In genomic region chr3:32403663-32404062, GRCh38 we compare ENCODE assay signal across 12 cellular contexts. TPM values are rescaled to one million over a fixed set of nuclear protein-coding genes. Genes with fewer than 3 reads are reported as not detected.
A peak's percentile ranks its signal among the peaks of the same experiment; 100 is the strongest.
DNase-seq lines count a peak whose midpoint lies in the region; ATAC-seq and TF ChIP-seq lines count a peak whose summit lies in the region.
"Had no signal": no experiment of that assay in that cellular context is flagged by ENCODE, and none has a peak within 500 bp of the region (broad histone marks: within the 10 kb centered on the region; RNA-seq: fewer than 3 reads in every experiment).

No MANE protein-coding gene starts in this region.

- H3K4me2 ChIP-seq in OCI-LY7 (ENCODE audit: low read length) = no peak overlapping the region; the same call in 1 of the 2 replicates

- POLR2A ChIA-PET in HEK293T (lab: Yijun Ruan, JAX) (no interaction called here), OCI-LY7 (lab: Charles Lee) (interaction anchor here (1.0 kb wide), 2 partner anchors 14 to 35 kb away, joined by 3 read pairs; no protein-coding TSS in a partner anchor)

- no peaks in the 10 kb centered on the region for H3K9me3 ChIP-seq in left lung
- no peaks in the 10 kb centered on the region for H3K9me3 ChIP-seq in OCI-LY7 (ENCODE audit: low read length)
- H3K9me3 ChIP-seq: Peyer's patch had no signal

- H4K20me1 ChIP-seq in OCI-LY7 (ENCODE audit: insufficient read depth, low read length) = no peaks in the 10 kb centered on the region

- CTCF ChIA-PET in HEK293T (lab: Yijun Ruan, JAX) = interaction anchor here (0.7 kb wide), 1 partner anchor 35 kb away, joined by 4 read pairs; no protein-coding TSS in a partner anchor
- CTCF ChIA-PET in OCI-LY7 (lab: Charles Lee; ENCODE audit: unreplicated experiment) = no interaction called here

- H3K36me3 Mint-ChIP-seq in activated T-helper 2 cell treated with anti-CD3 and anti-CD28 coated beads, Interferon-gamma antibody, Interleukin-2, Interleukin-4, amounts not matched to agents 10 μg/mL and 5 μg/mL and 100 μg/mL, durations not matched to agents 14 hours and 24 hours and 36 hours (ENCODE audit: low read depth) = peaks cover 37% of the 10 kb centered on the region

- H3K4me1 Mint-ChIP-seq in activated T-helper 2 cell treated with anti-CD3 and anti-CD28 coated beads, Interferon-gamma antibody, Interleukin-2, Interleukin-4, amounts not matched to agents 10 μg/mL and 5 μg/mL and 100 μg/mL, durations not matched to agents 14 hours and 24 hours and 36 hours (ENCODE audit: low read depth) = peaks cover 44% of the 10 kb centered on the region

- no TSS peak for BruUV-seq in OCI-LY7 (replicated peaks; lab: Mats Ljungman, UMichigan)

- TF ChIP-seq CTCF in left lung (IDR thresholded peaks at IDR 0.05) = no peak
- TF ChIP-seq CTCF in OCI-LY7 (conservative IDR thresholded peaks at IDR 0.05; ENCODE audit: low read length) = no peak

- H3K9me3 Mint-ChIP-seq in activated T-helper 2 cell treated with anti-CD3 and anti-CD28 coated beads, Interferon-gamma antibody, Interleukin-2, Interleukin-4, amounts not matched to agents 10 μg/mL and 5 μg/mL and 100 μg/mL, durations not matched to agents 14 hours and 24 hours and 36 hours = no peaks in the 10 kb centered on the region

- H3K79me2 ChIP-seq in OCI-LY7 (ENCODE audit: insufficient read depth, low read depth, low read length) = peaks cover 21% of the 10 kb centered on the region; the same call in 1 of the 2 replicates

- H3K4me1 ChIP-seq in left lung = peaks cover 38 to 100% of the 10 kb centered on the region in 2 donors
- H3K4me1 ChIP-seq in OCI-LY7 (ENCODE audit: insufficient read depth, low read length, poor library complexity, severe bottlenecking) = peaks cover 41% of the 10 kb centered on the region

- no peak for ATAC-seq in left lung

- H3K36me3 ChIP-seq in left lung (no peaks in the 10 kb centered on the region), OCI-LY7 (ENCODE audit: insufficient read depth, low read length) (no peaks in the 10 kb centered on the region)
- H3K36me3 ChIP-seq: Peyer's patch had no signal

- DNase-seq in NCI-H2107 treated with DMSO at 0.1 percent for 48 hours (lab: John Stamatoyannopoulos, UW; ENCODE audit: unreplicated experiment) = peak; percentile 50
- no peak for DNase-seq in NCI-H2107 (lab: John Stamatoyannopoulos, UW)
- no peak for DNase-seq in HEK293T (ENCODE audit: extremely low spot score)
- DNase-seq in SHP77 treated with DMSO at 0.1 percent for 48 hours (lab: John Stamatoyannopoulos, UW) = peak; percentile 39
- no peak for DNase-seq in left lung
- no peak for DNase-seq in NOMO-1 treated with dmso at 0.1 percent for 144 hours (lab: John Stamatoyannopoulos, UW; ENCODE audit: unreplicated experiment)
- no peak for DNase-seq in activated T-helper 2 cell treated with anti-CD3 and anti-CD28 coated beads, Interferon-gamma antibody, Interleukin-2, Interleukin-4, amounts not matched to agents 10 μg/mL and 5 μg/mL and 100 μg/mL, durations not matched to agents 14 hours and 24 hours and 36 hours (ENCODE audit: low spot score)
- no peak for DNase-seq in OCI-LY7 (ENCODE audit: low spot score)
- DNase-seq: KG1; Peyer's patch; stimulated activated CD4-positive, alpha-beta T cell treated with anti-CD3 and anti-CD28 coated beads, Interleukin-1b, Interleukin-23, amount 100 ng/mL, for 48 hours had no signal

- intact Hi-C loops in left lung (cut with DNase I) (no loop called here), OCI-LY7 (cut with micrococcal nuclease; ENCODE audit: unreplicated experiment) (no loop called here)
- intact Hi-C loops in activated T-helper 2 cell treated with anti-CD3 and anti-CD28 coated beads, Interferon-gamma antibody, Interleukin-2, Interleukin-4, amounts not matched to agents 10 μg/mL and 5 μg/mL and 100 μg/mL, durations not matched to agents 14 hours and 24 hours and 36 hours (cut with micrococcal nuclease) = no loop called here

- no peaks in the 10 kb centered on the region for H3K27me3 ChIP-seq in left lung
- H3K27me3 ChIP-seq: Peyer's patch had no signal

- no peaks in the 10 kb centered on the region for H3K9me2 ChIP-seq in OCI-LY7 (ENCODE audit: insufficient read depth, low read length)

- H3K27me3 Mint-ChIP-seq in activated T-helper 2 cell treated with anti-CD3 and anti-CD28 coated beads, Interferon-gamma antibody, Interleukin-2, Interleukin-4, amounts not matched to agents 10 μg/mL and 5 μg/mL and 100 μg/mL, durations not matched to agents 14 hours and 24 hours and 36 hours (ENCODE audit: low read depth) = no peaks in the 10 kb centered on the region

- H3K27ac Mint-ChIP-seq in activated T-helper 2 cell treated with anti-CD3 and anti-CD28 coated beads, Interferon-gamma antibody, Interleukin-2, Interleukin-4, amounts not matched to agents 10 μg/mL and 5 μg/mL and 100 μg/mL, durations not matched to agents 14 hours and 24 hours and 36 hours = no peak overlapping the region

- H3K4me3 ChIP-seq in left lung (no peak overlapping the region), OCI-LY7 (ENCODE audit: low read depth, low read length, poor library complexity, severe bottlenecking) (no peak overlapping the region)
- H3K4me3 ChIP-seq: Peyer's patch had no signal

- H3K27ac ChIP-seq in left lung (peak overlapping the region; percentile 91 to 94), OCI-LY7 (ENCODE audit: low read depth, low read length, poor library complexity, severe bottlenecking) (no peak overlapping the region)

- no peak overlapping the region for H3K4me3 Mint-ChIP-seq in activated T-helper 2 cell treated with anti-CD3 and anti-CD28 coated beads, Interferon-gamma antibody, Interleukin-2, Interleukin-4, amounts not matched to agents 10 μg/mL and 5 μg/mL and 100 μg/mL, durations not matched to agents 14 hours and 24 hours and 36 hours (ENCODE audit: low read depth)

- H2AFZ ChIP-seq in OCI-LY7 (ENCODE audit: low read length) = no peak overlapping the region

TF ChIP-seq in HEK293T, 16 proteins besides CTCF, POLR2A, EP300 and RAD21:
- TF ChIP-seq ARNT (IDR thresholded peaks at IDR 0.05) (no peak), PKNOX1 (IDR thresholded peaks at IDR 0.05) (peak; percentile 41), NFRKB (IDR thresholded peaks at IDR 0.05) (no peak), ZNF384 (IDR thresholded peaks at IDR 0.05) (no peak), SP1 (IDR thresholded peaks at IDR 0.05) (no peak), BHLHE40 (IDR thresholded peaks at IDR 0.05; ENCODE audit: borderline replicate concordance) (no peak), FOXK2 (IDR thresholded peaks at IDR 0.05) (no peak)

RNA-seq across cellular contexts. Expression of gene CMTM7, which starts 12.0 kb away (rescaled TPM):
- 10 to 100 TPM; 46.7 to 50.4 TPM for total RNA-seq in left lung
- 60.0 and 60.9 TPM in 2 replicates for total RNA-seq in activated T-helper 2 cell treated with anti-CD3 and anti-CD28 coated beads, Interferon-gamma antibody, Interleukin-2, Interleukin-4, amounts not matched to agents 10 μg/mL and 5 μg/mL and 100 μg/mL, durations not matched to agents 14 hours and 24 hours and 36 hours
- 13.2 and 16.0 TPM in 2 replicates for total RNA-seq in OCI-LY7 (2014; rRNA removed; shearing (Covaris generic))
- total RNA-seq in OCI-LY7 (2022) = 19.0 TPM in 2 replicates
- total RNA-seq: A673 had no signal

Comparison
In these comparisons a context has a peak if more than half of its experiments do, and no peak if none do; other contexts are left out.
1. DNase-seq: peak in NCI-H2107 treated with DMSO at 0.1 percent for 48 hours (single experiment) and SHP77 treated with DMSO at 0.1 percent for 48 hours (single experiment); none in NCI-H2107 (single experiment), HEK293T (single experiment), left lung (0 of 2), NOMO-1 treated with dmso at 0.1 percent for 144 hours (single experiment), activated T-helper 2 cell treated with anti-CD3 and anti-CD28 coated beads, Interferon-gamma antibody, Interleukin-2, Interleukin-4, amounts not matched to agents 10 μg/mL and 5 μg/mL and 100 μg/mL, durations not matched to agents 14 hours and 24 hours and 36 hours (single experiment) and OCI-LY7 (single experiment).